17 cellular contexts compared by ENCODE assay signal in genomic region chr14:99234366-99234765, GRCh38. TPM values are rescaled to one million over a fixed set of nuclear protein-coding genes. Genes with fewer than 3 reads are reported as not detected.
DNase-seq lines count a peak whose midpoint lies in the region; ATAC-seq lines count a peak whose summit lies in the region.
"Had no signal": no experiment of that assay in that cellular context is flagged by ENCODE, and none has a peak within 500 bp of the region (broad histone marks: within the 10 kb centered on the region; RNA-seq: fewer than 3 reads in every experiment).

No MANE protein-coding gene starts in this region.

- H2BK120ac ChIP-seq in neuronal stem cell (ENCODE audit: low read depth, low read length), result no peak overlapping the region

- H3K27me3 Mint-ChIP-seq in T-helper 2 cell treated with Interferon-gamma antibody and Interleukin-4, amounts not matched to agents 5 μg/mL and 100 μg/mL, for 36 hours (ENCODE audit: low read depth), result no peaks in the 10 kb centered on the region
- no peaks in the 10 kb centered on the region for H3K27me3 Mint-ChIP-seq in T-helper 17 cell
- no peaks in the 10 kb centered on the region for H3K27me3 Mint-ChIP-seq in effector memory CD8-positive, alpha-beta T cell

- H3K36me3 Mint-ChIP-seq in T-helper 2 cell treated with Interferon-gamma antibody and Interleukin-4, amounts not matched to agents 5 μg/mL and 100 μg/mL, for 36 hours (ENCODE audit: low read depth), result peaks cover 64% of the 10 kb centered on the region
- H3K36me3 Mint-ChIP-seq in T-helper 17 cell (ENCODE audit: low read depth), result peaks cover 5% of the 10 kb centered on the region
- peaks cover 98% of the 10 kb centered on the region for H3K36me3 Mint-ChIP-seq in effector memory CD8-positive, alpha-beta T cell (ENCODE audit: insufficient read depth)

- peaks cover 87% of the 10 kb centered on the region for H3K4me1 Mint-ChIP-seq in T-helper 2 cell treated with Interferon-gamma antibody and Interleukin-4, amounts not matched to agents 5 μg/mL and 100 μg/mL, for 36 hours (ENCODE audit: low read depth)
- H3K4me1 Mint-ChIP-seq in T-helper 17 cell, result peaks cover 81% of the 10 kb centered on the region
- peaks cover 84 to 87% of the 10 kb centered on the region in 2 donors for H3K4me1 Mint-ChIP-seq in effector memory CD8-positive, alpha-beta T cell (ENCODE audit: low read depth in 2 of 2)

- H3K27ac Mint-ChIP-seq in T-helper 2 cell treated with Interferon-gamma antibody and Interleukin-4, amounts not matched to agents 5 μg/mL and 100 μg/mL, for 36 hours, result peak overlapping the region; percentile 84
- peak overlapping the region; percentile 100 for H3K27ac Mint-ChIP-seq in T-helper 17 cell
- peak overlapping the region; percentile 99 for H3K27ac Mint-ChIP-seq in effector memory CD8-positive, alpha-beta T cell

- peaks cover 0 to 14% of the 10 kb centered on the region in 2 donors for H3K4me1 ChIP-seq in neuronal stem cell (ENCODE audit: control insufficient read depth in 2 of 2, insufficient read depth in 1 of 2, low read depth in 1 of 2, low read length in 2 of 2)
- H3K4me1 ChIP-seq: adrenal gland had no signal

- H3K9me3 ChIP-seq in T-helper 17 cell (ENCODE audit: control insufficient read depth, low read length, poor library complexity, severe bottlenecking) (no peaks in the 10 kb centered on the region), neuronal stem cell (replicated peaks in 1 of 2; ENCODE audit: control insufficient read depth in 2 of 2, insufficient read depth in 1 of 2, low read depth in 1 of 2, low read length in 2 of 2) (peaks cover 0 to 6% of the 10 kb centered on the region in 2 donors)
- H3K9me3 ChIP-seq: adrenal gland, esophagus squamous epithelium had no signal

- H3K14ac ChIP-seq in neuronal stem cell (ENCODE audit: low read length), result no peak overlapping the region

- no peak overlapping the region for H3K9ac ChIP-seq in neuronal stem cell (ENCODE audit: low read depth, low read length, poor library complexity)

- peak overlapping the region; percentile 3 for H2AK5ac ChIP-seq in neuronal stem cell (ENCODE audit: low read depth, low read length)

- peak overlapping the region; percentile 36 for H2BK12ac ChIP-seq in neuronal stem cell (ENCODE audit: low read length)

- H3K4me3 Mint-ChIP-seq in T-helper 2 cell treated with Interferon-gamma antibody and Interleukin-4, amounts not matched to agents 5 μg/mL and 100 μg/mL, for 36 hours, result peak overlapping the region; percentile 88
- peak overlapping the region; percentile 96 for H3K4me3 Mint-ChIP-seq in T-helper 17 cell
- H3K4me3 Mint-ChIP-seq in effector memory CD8-positive, alpha-beta T cell, result peak overlapping the region; percentile 94 to 99

- peak overlapping the region; percentile 7 for H3K18ac ChIP-seq in neuronal stem cell (ENCODE audit: low read length)

- no peak overlapping the region for H2BK5ac ChIP-seq in neuronal stem cell (ENCODE audit: low read length)

- WGBS in neuronal stem cell (ENCODE audit: extremely low coverage in 2 of 2, insufficient read length in 2 of 2, insufficient replicate concordance in 1 of 2), 2 donors, result no CpG with 5 or more reads among the region's 10 CpGs

- no peak overlapping the region for H3K4me2 ChIP-seq in neuronal stem cell (ENCODE audit: insufficient read depth, low read length, poor library complexity, severe bottlenecking)

- no peak overlapping the region for H3K23ac ChIP-seq in neuronal stem cell (ENCODE audit: low read depth, low read length, poor library complexity)

- H3K36me3 ChIP-seq in neuronal stem cell (replicated peaks in 1 of 2; ENCODE audit: control insufficient read depth in 2 of 2, insufficient read depth in 2 of 2, low read length in 2 of 2), result no peaks in the 10 kb centered on the region
- H3K36me3 ChIP-seq: adrenal gland had no signal

- no peak for DNase-seq in T-helper 2 cell treated with Interferon-gamma antibody and Interleukin-4, amounts not matched to agents 5 μg/mL and 100 μg/mL, for 36 hours (ENCODE audit: low spot score)
- DNase-seq in T-helper 2 cell (no peak), T-helper 17 cell (no peak), neuronal stem cell (ENCODE audit: low spot score) (no peak), COR-L47 (lab: John Stamatoyannopoulos, UW) (no peak), SHP77 treated with DMSO at 0.1 percent for 48 hours (lab: John Stamatoyannopoulos, UW) (no peak), SKM-1 (lab: John Stamatoyannopoulos, UW; ENCODE audit: unreplicated experiment) (no peak)
- no peak for DNase-seq in effector memory CD8-positive, alpha-beta T cell
- DNase-seq: 8988T, adrenal gland, Calu3, esophagus squamous epithelium, KG1, NCI-H1417 treated with DMSO at 0.1 percent for 48 hours, NCI-H446, OCI-M1 had no signal

- H2BK15ac ChIP-seq in neuronal stem cell (ENCODE audit: low read length), result no peak overlapping the region

- peak overlapping the region; percentile 56 for H4K91ac ChIP-seq in neuronal stem cell (ENCODE audit: low read depth, low read length, poor library complexity)

- peaks cover 0 to 48% (median 0%) of the 10 kb centered on the region in 3 experiments for H3K27me3 ChIP-seq in neuronal stem cell (ENCODE audit: control insufficient read depth in 3 of 3, insufficient read depth in 3 of 3, low read depth in 1 of 3, low read length in 3 of 3)

- H3K27ac ChIP-seq in neuronal stem cell (replicated peaks; ENCODE audit: low read length), result no peak overlapping the region
- H3K27ac ChIP-seq: adrenal gland had no signal

- no peak for ATAC-seq in T-helper 17 cell
- ATAC-seq in effector memory CD8-positive, alpha-beta T cell (replicated peaks), result no peak

- H2AFZ ChIP-seq in neuronal stem cell (ENCODE audit: low read length), result no peak overlapping the region

- H3K4me3 ChIP-seq in neuronal stem cell (ENCODE audit: low read length in 2 of 2), result no peak overlapping the region
- H3K4me3 ChIP-seq: adrenal gland had no signal

- H3K4ac ChIP-seq in neuronal stem cell (ENCODE audit: low read length), result no peak overlapping the region

- no peaks in the 10 kb centered on the region for H3K79me1 ChIP-seq in neuronal stem cell (ENCODE audit: low read depth, low read length)

- H3K9me3 Mint-ChIP-seq in T-helper 2 cell treated with Interferon-gamma antibody and Interleukin-4, amounts not matched to agents 5 μg/mL and 100 μg/mL, for 36 hours, result no peaks in the 10 kb centered on the region
- no peaks in the 10 kb centered on the region for H3K9me3 Mint-ChIP-seq in effector memory CD8-positive, alpha-beta T cell
- H3K9me3 Mint-ChIP-seq: neural crest cell had no signal

- no peak overlapping the region for H4K8ac ChIP-seq in neuronal stem cell (ENCODE audit: low read depth, low read length)

RNA-seq across cellular contexts. Expression of gene BCL11B, which starts 37.6 kb away (rescaled TPM):
- 100 to 1,000 TPM; 167 to 174 TPM for total RNA-seq in T-helper 17 cell
- polyA plus RNA-seq in neuronal stem cell (2013, experiment 1 of 2), result 0.77 TPM
- polyA plus RNA-seq in neuronal stem cell (2013, experiment 2 of 2), result 0.90 TPM
